1 cellular context compared by ENCODE assay signal in genomic region chr20:29079769-29080690, GRCh38.
TF ChIP-seq lines count a peak whose summit lies in the region.

No MANE protein-coding gene starts in this region.

TF ChIP-seq in HepG2, 621 proteins besides CTCF, POLR2A, EP300 and RAD21 (continued from another document and continues in another):
- TF ChIP-seq LCORL (IDR thresholded peaks at IDR 0.05) (no peak), LCORL (CRISPR knock-in tag; IDR thresholded peaks at IDR 0.05) (peak; percentile 41; the same call in 1 of the 2 replicates), ZNF749 (CRISPR knock-in tag; IDR thresholded peaks at IDR 0.05; ENCODE audit: borderline replicate concordance) (no peak), NFE2 (CRISPR knock-in tag; IDR thresholded peaks at IDR 0.05) (no peak), HMGA1 (CRISPR knock-in tag; conservative IDR thresholded peaks at IDR 0.05) (no peak), LRRFIP1 (CRISPR knock-in tag; conservative IDR thresholded peaks at IDR 0.05) (no peak), NR2F1 (CRISPR knock-in tag; IDR thresholded peaks at IDR 0.05) (no peak), TARDBP (CRISPR knock-in tag; IDR thresholded peaks at IDR 0.05) (no peak), BORCS8-MEF2B (CRISPR knock-in tag; IDR thresholded peaks at IDR 0.05) (0 out of 2 replicates have a peak, but pooled peaks have one; percentile 11), ZFP36L1 (CRISPR knock-in tag; IDR thresholded peaks at IDR 0.05) (no peak), ZFP90 (CRISPR knock-in tag; IDR thresholded peaks at IDR 0.05; ENCODE audit: borderline replicate concordance) (0 out of 2 replicates have a peak, but pooled peaks have one; percentile 48), HNRNPK (IDR thresholded peaks at IDR 0.05; ENCODE audit: low read depth, low read length, poor library complexity, severe bottlenecking) (no peak), ZNF629 (CRISPR knock-in tag; conservative IDR thresholded peaks at IDR 0.05) (0 out of 2 replicates have a peak, but pooled peaks have one; percentile 15), BRCA1 (CRISPR knock-in tag; IDR thresholded peaks at IDR 0.05) (0 out of 2 replicates have a peak, but pooled peaks have one; percentile 56), SIX4 (CRISPR knock-in tag; IDR thresholded peaks at IDR 0.05) (no peak), ZNF468 (CRISPR knock-in tag; IDR thresholded peaks at IDR 0.05) (no peak), ZNF318 (CRISPR knock-in tag; IDR thresholded peaks at IDR 0.05) (no peak), POLR2AphosphoS5 (IDR thresholded peaks at IDR 0.05; ENCODE audit: low read depth, low read length) (0 out of 2 replicates have a peak, but pooled peaks have one; percentile 53), THRA (CRISPR knock-in tag; IDR thresholded peaks at IDR 0.05; ENCODE audit: borderline replicate concordance) (no peak), POLR2G (IDR thresholded peaks at IDR 0.05; ENCODE audit: low read depth, low read length) (peak; percentile 65), IRF9 (CRISPR knock-in tag; IDR thresholded peaks at IDR 0.05; ENCODE audit: borderline replicate concordance) (peak; percentile 34; the same call in 1 of the 2 replicates), NR2C2 (CRISPR knock-in tag; IDR thresholded peaks at IDR 0.05; ENCODE audit: borderline replicate concordance) (peak; percentile 93), TEF (CRISPR knock-in tag; IDR thresholded peaks at IDR 0.05) (no peak), NR2F2 (IDR thresholded peaks at IDR 0.05; ENCODE audit: borderline replicate concordance, low read depth) (no peak), NBN (conservative IDR thresholded peaks at IDR 0.05) (no peak), PHF21A (CRISPR knock-in tag; IDR thresholded peaks at IDR 0.05) (peak; percentile 46; the same call in 1 of the 2 replicates), ZNF10 (CRISPR knock-in tag; IDR thresholded peaks at IDR 0.05; ENCODE audit: borderline replicate concordance, low read depth) (no peak), ZNF766 (CRISPR knock-in tag; IDR thresholded peaks at IDR 0.05; ENCODE audit: borderline replicate concordance) (0 out of 2 replicates have a peak, but pooled peaks have one; percentile 36), POGZ (CRISPR knock-in tag; IDR thresholded peaks at IDR 0.05) (peak; percentile 62; the same call in 1 of the 2 replicates), ASH2L (IDR thresholded peaks at IDR 0.05; ENCODE audit: insufficient read length, low read depth, low read length) (peak; percentile 44), CAMTA2 (CRISPR knock-in tag; IDR thresholded peaks at IDR 0.05; ENCODE audit: borderline replicate concordance) (no peak), UBTF (CRISPR knock-in tag; IDR thresholded peaks at IDR 0.05) (peak; percentile 58; the same call in 1 of the 2 replicates), ZNF34 (CRISPR knock-in tag; IDR thresholded peaks at IDR 0.05; ENCODE audit: borderline replicate concordance) (0 out of 2 replicates have a peak, but pooled peaks have one; percentile 33), FOXJ3 (CRISPR knock-in tag; IDR thresholded peaks at IDR 0.05; ENCODE audit: borderline replicate concordance) (peak; percentile 43; the same call in 1 of the 2 replicates), ZNF121 (CRISPR knock-in tag; IDR thresholded peaks at IDR 0.05) (peak; percentile 23; the same call in 1 of the 2 replicates), SMARCE1 (IDR thresholded peaks at IDR 0.05; ENCODE audit: borderline replicate concordance) (no peak), NPAS2 (CRISPR knock-in tag; IDR thresholded peaks at IDR 0.05; ENCODE audit: borderline replicate concordance) (no peak), PRDM15 (CRISPR knock-in tag; IDR thresholded peaks at IDR 0.05) (0 out of 2 replicates have a peak, but pooled peaks have one; percentile 30), TCF12 (IDR thresholded peaks at IDR 0.05) (no peak), TCF12 (CRISPR knock-in tag; IDR thresholded peaks at IDR 0.05) (no peak), ZNF101 (CRISPR knock-in tag; IDR thresholded peaks at IDR 0.05; ENCODE audit: borderline replicate concordance, low read depth) (no peak), ZFP36 (IDR thresholded peaks at IDR 0.05; ENCODE audit: borderline replicate concordance, low read depth, low read length, partially characterized antibody) (peak; percentile 6), TOE1 (CRISPR knock-in tag; IDR thresholded peaks at IDR 0.05) (no peak), HOXA7 (CRISPR knock-in tag; IDR thresholded peaks at IDR 0.05) (no peak)
